ENCODE assay signal across 1 cellular context in genomic region chr18:11852048-11852341, GRCh38.
TF ChIP-seq lines count a peak whose summit lies in the region.

No MANE protein-coding gene starts in this region.

TF ChIP-seq in WTC11, 78 proteins besides CTCF, POLR2A, EP300 and RAD21 (continued from another document):
- TF ChIP-seq ZNF219 (CRISPR knock-in tag; IDR thresholded peaks at IDR 0.05; ENCODE audit: borderline replicate concordance), result no peak
